24 cellular contexts compared by ENCODE assay signal in genomic region chr18:47248610-47249343, GRCh38. TPM values are rescaled to one million over a fixed set of nuclear protein-coding genes. Genes with fewer than 3 reads are reported as not detected.
A peak's percentile ranks its signal among the peaks of the same experiment; 100 is the strongest.
DNase-seq lines count a peak whose midpoint lies in the region; ATAC-seq and TF ChIP-seq lines count a peak whose summit lies in the region.
"Had no signal": no experiment of that assay in that cellular context is flagged by ENCODE, and none has a peak within 500 bp of the region (broad histone marks: within the 10 kb centered on the region; RNA-seq: fewer than 3 reads in every experiment).

No MANE protein-coding gene starts in this region.

- peaks cover 59% of the 10 kb centered on the region for H3K27me3 Mint-ChIP-seq in activated naive CD8-positive, alpha-beta T cell
- H3K27me3 Mint-ChIP-seq in activated naive CD8-positive, alpha-beta T cell treated with anti-CD3 and anti-CD28 coated beads, Interleukin-2, amount 50 U/mL, for 24 hours, result peaks cover 76% of the 10 kb centered on the region
- peaks cover 85% of the 10 kb centered on the region for H3K27me3 Mint-ChIP-seq in activated naive CD8-positive, alpha-beta T cell treated with anti-CD3 and anti-CD28 coated beads for 36 hours
- H3K27me3 Mint-ChIP-seq in mesothelial cell of epicardium (ENCODE audit: low read depth), result peaks cover 86% of the 10 kb centered on the region

- peaks cover 11% of the 10 kb centered on the region for H3K4me1 Mint-ChIP-seq in activated naive CD8-positive, alpha-beta T cell (ENCODE audit: low read depth)
- H3K4me1 Mint-ChIP-seq in activated naive CD8-positive, alpha-beta T cell treated with anti-CD3 and anti-CD28 coated beads, Interleukin-2, amount 50 U/mL, for 24 hours, result peaks cover 12% of the 10 kb centered on the region
- peaks cover 9% of the 10 kb centered on the region for H3K4me1 Mint-ChIP-seq in activated naive CD8-positive, alpha-beta T cell treated with anti-CD3 and anti-CD28 coated beads for 36 hours
- no peaks in the 10 kb centered on the region for H3K4me1 Mint-ChIP-seq in mesothelial cell of epicardium
- H3K4me1 Mint-ChIP-seq: CD14-positive monocyte had no signal

- no peak for ATAC-seq in activated naive CD8-positive, alpha-beta T cell treated with anti-CD3 and anti-CD28 coated beads, Interleukin-2, amount 50 U/mL, for 24 hours
- ATAC-seq in HG02970 (IDR thresholded peaks at IDR 0.05; ENCODE audit: low FRiP score, unreplicated experiment), result no peak
- ATAC-seq: activated naive CD4-positive, alpha-beta T cell treated with anti-CD3 and anti-CD28 coated beads, Interleukin-2, amount 50 U/mL, for 72 hours; gastrocnemius medialis; right cardiac atrium; T-helper 17 cell had no signal

- TF ChIP-seq CTCF in mesothelial cell of epicardium (IDR thresholded peaks at IDR 0.05; ENCODE audit: unreplicated experiment), result no peak

- peaks cover 3% of the 10 kb centered on the region for H3K36me3 Mint-ChIP-seq in activated naive CD8-positive, alpha-beta T cell
- peaks cover 9% of the 10 kb centered on the region for H3K36me3 Mint-ChIP-seq in activated naive CD8-positive, alpha-beta T cell treated with anti-CD3 and anti-CD28 coated beads, Interleukin-2, amount 50 U/mL, for 24 hours (ENCODE audit: low read depth)
- peaks cover 7% of the 10 kb centered on the region for H3K36me3 Mint-ChIP-seq in activated naive CD8-positive, alpha-beta T cell treated with anti-CD3 and anti-CD28 coated beads for 36 hours
- H3K36me3 Mint-ChIP-seq in mesothelial cell of epicardium, result no peaks in the 10 kb centered on the region

- H3K27ac Mint-ChIP-seq in activated naive CD8-positive, alpha-beta T cell, result no peak overlapping the region
- H3K27ac Mint-ChIP-seq in activated naive CD8-positive, alpha-beta T cell treated with anti-CD3 and anti-CD28 coated beads, Interleukin-2, amount 50 U/mL, for 24 hours, result no peak overlapping the region
- peak overlapping the region; percentile 16 for H3K27ac Mint-ChIP-seq in activated naive CD8-positive, alpha-beta T cell treated with anti-CD3 and anti-CD28 coated beads for 36 hours
- H3K27ac Mint-ChIP-seq in mesothelial cell of epicardium, result no peak overlapping the region
- H3K27ac Mint-ChIP-seq: CD14-positive monocyte, T-helper 17 cell had no signal

- no peaks in the 10 kb centered on the region for H3K9me3 Mint-ChIP-seq in activated naive CD8-positive, alpha-beta T cell (ENCODE audit: low read depth)
- peaks cover 5% of the 10 kb centered on the region for H3K9me3 Mint-ChIP-seq in activated naive CD8-positive, alpha-beta T cell treated with anti-CD3 and anti-CD28 coated beads, Interleukin-2, amount 50 U/mL, for 24 hours
- H3K9me3 Mint-ChIP-seq in activated naive CD8-positive, alpha-beta T cell treated with anti-CD3 and anti-CD28 coated beads for 36 hours, result peaks cover 5% of the 10 kb centered on the region
- H3K9me3 Mint-ChIP-seq in mesothelial cell of epicardium, result peaks cover 5% of the 10 kb centered on the region

- no peak for DNase-seq in activated naive CD8-positive, alpha-beta T cell treated with anti-CD3 and anti-CD28 coated beads, Interleukin-2, amount 50 U/mL, for 24 hours
- no peak for DNase-seq in activated naive CD8-positive, alpha-beta T cell treated with anti-CD3 and anti-CD28 coated beads for 36 hours
- DNase-seq in mesothelial cell of epicardium (ENCODE audit: low spot score in 2 of 2, unreplicated experiment in 2 of 2) (no peak), HUDEP-2 (lab: John Stamatoyannopoulos, UW; ENCODE audit: unreplicated experiment in 76 of 76) (no peak), hepatic stellate cell (ENCODE audit: low spot score) (no peak)
- DNase-seq: effector CD8-positive, alpha-beta T cell; gastrocnemius medialis; HCEC 1CT; kidney glomerular epithelial cell; MM.1S; NCI-H1436 treated with DMSO at 0.1 percent for 48 hours; NCI-H2171; ovary; right cardiac atrium; SJCRH30; T-helper 17 cell had no signal

- peak overlapping the region; percentile 52 for H3K4me3 Mint-ChIP-seq in activated naive CD8-positive, alpha-beta T cell
- no peak overlapping the region for H3K4me3 Mint-ChIP-seq in activated naive CD8-positive, alpha-beta T cell treated with anti-CD3 and anti-CD28 coated beads, Interleukin-2, amount 50 U/mL, for 24 hours
- H3K4me3 Mint-ChIP-seq in activated naive CD8-positive, alpha-beta T cell treated with anti-CD3 and anti-CD28 coated beads for 36 hours, result peak overlapping the region; percentile 40
- peak overlapping the region; percentile 13 for H3K4me3 Mint-ChIP-seq in mesothelial cell of epicardium
- H3K4me3 Mint-ChIP-seq: T-helper 17 cell had no signal

RNA-seq across cellular contexts. Expression of gene SKOR2, which starts 2.7 kb away (rescaled TPM):
- total RNA-seq in activated naive CD8-positive, alpha-beta T cell treated with anti-CD3 and anti-CD28 coated beads for 36 hours, result not detected
- total RNA-seq in mesothelial cell of epicardium, result not detected in 3 replicates
- total RNA-seq: activated naive CD4-positive, alpha-beta T cell treated with anti-CD3 and anti-CD28 coated beads, Interleukin-2, amount 50 U/mL, for 72 hours; chondrocyte; esophagus muscularis mucosa; gastrocnemius medialis; ovary; right cardiac atrium; SJCRH30; subcutaneous adipose tissue; T-helper 17 cell; ureter had no signal
